Comparison of ENCODE assay signal across 8 cellular contexts in the genomic region with DNA sequence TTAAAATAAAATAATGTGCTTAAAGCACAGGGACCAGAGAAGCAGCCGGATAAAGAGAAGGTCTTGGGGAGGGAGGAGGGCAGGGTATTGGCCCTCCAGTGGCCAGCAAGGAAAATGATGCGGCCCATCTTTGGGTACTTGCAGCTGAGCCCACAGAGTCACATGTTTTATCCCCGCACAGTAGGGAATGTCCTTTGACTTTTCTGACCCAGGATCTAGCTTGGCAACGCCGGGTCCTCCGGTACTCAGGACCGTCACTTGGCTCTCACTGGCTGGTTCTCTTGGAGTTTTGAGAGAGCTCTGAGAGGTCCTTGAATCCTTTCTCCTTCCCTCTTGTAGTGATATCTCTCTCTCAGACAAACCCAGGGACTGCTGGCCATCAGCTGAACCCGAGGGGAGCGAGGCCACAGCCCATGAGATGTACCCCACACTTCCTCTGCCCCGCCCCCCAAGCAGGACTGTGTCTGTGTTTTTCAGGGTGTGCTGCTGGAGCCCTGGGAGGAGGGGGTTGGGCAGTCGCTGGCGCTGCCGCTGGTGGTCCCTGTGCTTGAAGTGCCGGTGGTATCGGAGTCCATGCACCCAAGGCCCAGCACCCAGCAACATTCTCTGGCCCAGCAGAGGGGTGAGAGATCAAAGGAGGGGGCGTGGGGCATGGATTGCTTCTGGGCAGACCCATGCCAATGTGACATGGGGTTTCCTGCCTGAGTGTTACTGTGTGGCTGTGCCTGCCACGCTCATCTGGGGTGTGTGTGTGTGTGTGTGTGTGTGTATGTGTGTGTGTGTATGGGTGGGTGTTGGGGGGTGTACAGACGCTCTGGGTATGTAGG. TPM values are rescaled to one million over a fixed set of nuclear protein-coding genes. Genes with fewer than 3 reads are reported as not detected.
DNase-seq lines count a peak whose midpoint lies in the region; ATAC-seq lines count a peak whose summit lies in the region.

No MANE protein-coding gene starts in this region.

- peak overlapping the region in 1 of 2 donors; percentile 18 for H3K9ac ChIP-seq in duodenal mucosa (ENCODE audit: low read depth in 1 of 2, low read length in 2 of 2)

- H3K9me3 ChIP-seq in duodenal mucosa (ENCODE audit: control insufficient read depth in 1 of 2, low read length in 2 of 2), result no peaks in the 10 kb centered on the region

- no peak for DNase-seq in activated CD8-positive, alpha-beta memory T cell treated with anti-CD3 and anti-CD28 coated beads, Interleukin-2, amount 10 ng/mL, durations not matched to agents 7 days and 5 days
- no peak for DNase-seq in activated CD8-positive, alpha-beta memory T cell treated with anti-CD3 and anti-CD28 coated beads for 24 hours
- no peak for DNase-seq in memory B cell (ENCODE audit: low spot score in 2 of 2)
- no peak for DNase-seq in AG08395 (ENCODE audit: low spot score)
- no peak for DNase-seq in DMS 273 treated with DMSO at 0.1 percent for 48 hours (lab: John Stamatoyannopoulos, UW)
- no peak for DNase-seq in SIG-M5 (lab: John Stamatoyannopoulos, UW)

- H3K27me3 Mint-ChIP-seq in activated CD8-positive, alpha-beta memory T cell treated with anti-CD3 and anti-CD28 coated beads, Interleukin-2, amount 10 ng/mL, durations not matched to agents 7 days and 5 days, result peaks cover 54% of the 10 kb centered on the region
- peaks cover 20% of the 10 kb centered on the region for H3K27me3 Mint-ChIP-seq in memory B cell

- no peaks in the 10 kb centered on the region for H3K9me3 Mint-ChIP-seq in activated CD8-positive, alpha-beta memory T cell treated with anti-CD3 and anti-CD28 coated beads, Interleukin-2, amount 10 ng/mL, durations not matched to agents 7 days and 5 days (ENCODE audit: low read depth)
- H3K9me3 Mint-ChIP-seq in memory B cell, result no peaks in the 10 kb centered on the region

- H3K27ac Mint-ChIP-seq in activated CD8-positive, alpha-beta memory T cell treated with anti-CD3 and anti-CD28 coated beads, Interleukin-2, amount 10 ng/mL, durations not matched to agents 7 days and 5 days, result no peak overlapping the region
- H3K27ac Mint-ChIP-seq in memory B cell, result no peak overlapping the region

- peak; percentile 36 for ATAC-seq in activated CD8-positive, alpha-beta memory T cell treated with anti-CD3 and anti-CD28 coated beads, Interleukin-2, amount 10 ng/mL, durations not matched to agents 7 days and 5 days
- ATAC-seq in memory B cell (ENCODE audit: low read depth), result peak; percentile 35

- H3K4me3 Mint-ChIP-seq in activated CD8-positive, alpha-beta memory T cell treated with anti-CD3 and anti-CD28 coated beads, Interleukin-2, amount 10 ng/mL, durations not matched to agents 7 days and 5 days, result no peak overlapping the region
- H3K4me3 Mint-ChIP-seq in memory B cell, result no peak overlapping the region

- H3K4me1 Mint-ChIP-seq in activated CD8-positive, alpha-beta memory T cell treated with anti-CD3 and anti-CD28 coated beads, Interleukin-2, amount 10 ng/mL, durations not matched to agents 7 days and 5 days, result peaks cover 10% of the 10 kb centered on the region
- peaks cover 6% of the 10 kb centered on the region for H3K4me1 Mint-ChIP-seq in memory B cell

- H3K36me3 Mint-ChIP-seq in activated CD8-positive, alpha-beta memory T cell treated with anti-CD3 and anti-CD28 coated beads, Interleukin-2, amount 10 ng/mL, durations not matched to agents 7 days and 5 days, result no peaks in the 10 kb centered on the region
- no peaks in the 10 kb centered on the region for H3K36me3 Mint-ChIP-seq in memory B cell

- no peak overlapping the region for H3K27ac ChIP-seq in duodenal mucosa (ENCODE audit: low read depth, low read length)
- H3K27ac ChIP-seq in urinary bladder (ENCODE audit: low read depth), result no peak overlapping the region

- 19% methylated on average over 18 of the region's 18 CpGs for WGBS in urinary bladder

- H3K4me3 ChIP-seq in duodenal mucosa (ENCODE audit: low read depth in 1 of 2, low read length in 2 of 2), result peak overlapping the region; percentile 34 to 56
- peak overlapping the region; percentile 32 for H3K4me3 ChIP-seq in urinary bladder (ENCODE audit: low read depth, low read length)

- CTCF ChIA-PET in activated CD8-positive, alpha-beta memory T cell treated with anti-CD3 and anti-CD28 coated beads, Interleukin-2, amount 10 ng/mL, durations not matched to agents 7 days and 5 days (lab: Charles Lee), result interaction anchor here (0.6 to 0.9 kb wide), 2 partner anchors 10 to 596 kb away, joined by 3 read pairs; no protein-coding TSS in a partner anchor

- H3K36me3 ChIP-seq in duodenal mucosa (ENCODE audit: control insufficient read depth in 1 of 2, insufficient read depth in 2 of 2, low read length in 2 of 2) (no peaks in the 10 kb centered on the region), urinary bladder (ENCODE audit: insufficient read depth) (no peaks in the 10 kb centered on the region)

- H3K4me1 ChIP-seq in duodenal mucosa (ENCODE audit: control insufficient read depth in 1 of 2, insufficient read depth in 2 of 2, low read length in 2 of 2) (peaks cover 9 to 14% of the 10 kb centered on the region in 2 donors), urinary bladder (ENCODE audit: insufficient read depth) (no peaks in the 10 kb centered on the region)

- H3K27me3 ChIP-seq in duodenal mucosa (ENCODE audit: control insufficient read depth in 1 of 2, insufficient read depth in 2 of 2, low read length in 2 of 2), result peaks cover 0 to 6% of the 10 kb centered on the region in 2 donors

RNA-seq across cellular contexts. Expression of gene HSPA9, which starts 35.5 kb away (rescaled TPM):
- total RNA-seq in activated CD8-positive, alpha-beta memory T cell treated with anti-CD3 and anti-CD28 coated beads, Interleukin-2, amount 10 ng/mL, durations not matched to agents 7 days and 5 days, result 100 to 1,000 TPM; 208 to 309 TPM
- 159 TPM for total RNA-seq in urinary bladder
- polyA plus RNA-seq in urinary bladder, result 126 TPM
